8 cellular contexts compared by ENCODE assay signal in the genomic region with DNA sequence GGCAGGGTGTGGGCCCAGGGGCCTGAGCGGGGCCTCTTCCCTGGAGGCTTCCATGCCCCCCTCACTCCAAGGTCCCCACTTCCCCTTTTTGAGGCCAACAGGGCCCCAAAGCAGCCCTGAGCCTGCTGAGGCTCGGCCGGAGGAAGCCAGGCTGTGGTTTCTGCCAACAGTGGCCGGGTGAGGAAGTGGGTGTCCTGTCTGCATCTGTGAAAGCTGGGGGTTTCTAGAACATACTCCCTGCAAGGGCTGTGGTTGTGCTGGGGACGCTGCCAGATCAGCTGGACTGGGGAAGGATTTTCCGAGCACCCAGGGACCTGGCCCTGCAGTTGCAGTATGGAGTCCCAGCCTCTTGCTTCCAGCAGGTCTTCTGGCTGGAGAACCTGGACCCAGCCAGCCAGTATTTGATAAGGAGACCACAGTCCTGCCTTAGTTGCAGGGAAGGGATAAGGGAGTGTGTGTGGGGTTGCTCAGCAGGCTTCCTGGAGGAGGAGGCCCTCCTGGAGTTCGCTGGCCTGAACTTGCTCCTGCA. TPM values are rescaled to one million over a fixed set of nuclear protein-coding genes. Genes with fewer than 3 reads are reported as not detected.
A peak's percentile ranks its signal among the peaks of the same experiment; 100 is the strongest.
DNase-seq lines count a peak whose midpoint lies in the region; ATAC-seq, FAIRE-seq and TF ChIP-seq lines count a peak whose summit lies in the region.

No MANE protein-coding gene starts in this region.

- no peak for TF ChIP-seq POLR2A in vagina (IDR thresholded peaks at IDR 0.05)

- H3K4me3 ChIP-seq in astrocyte (ENCODE audit: insufficient read depth, low read depth, low read length), result no peak overlapping the region
- no peak overlapping the region for H3K4me3 ChIP-seq in vagina

- peak; percentile 98 for DNase-seq in SKM-1 treated with dmso at 0.1 percent for 144 hours (lab: John Stamatoyannopoulos, UW; ENCODE audit: unreplicated experiment)
- DNase-seq in astrocyte (ENCODE audit: low read depth), result peak; percentile 64
- peak; percentile 36 for DNase-seq in midbrain (lab: John Stamatoyannopoulos, UW)
- DNase-seq in vagina (ENCODE audit: extremely low spot score in 2 of 2), result no peak
- DNase-seq in urothelium cell line (ENCODE audit: low spot score), result no peak
- no peak for DNase-seq in NCI-H2171 (lab: John Stamatoyannopoulos, UW)

- intact Hi-C loops in vagina (cut with DNase I), result loop anchor here (5.0 kb wide), 1 partner anchor 290 kb away; no protein-coding TSS in a partner anchor

- ATAC-seq in GM18861 (IDR thresholded peaks at IDR 0.05; ENCODE audit: unreplicated experiment), result peak; percentile 87
- peak; percentile 73 for ATAC-seq in HG02970 (IDR thresholded peaks at IDR 0.05; ENCODE audit: low FRiP score, unreplicated experiment)

- no peaks in the 10 kb centered on the region for H3K9me3 ChIP-seq in astrocyte (ENCODE audit: insufficient read depth, low read depth, low read length)
- no peaks in the 10 kb centered on the region for H3K9me3 ChIP-seq in vagina

- H3K9me3 Mint-ChIP-seq in astrocyte (ENCODE audit: unreplicated experiment), result peaks cover 9% of the 10 kb centered on the region

- no peak overlapping the region for H3K27ac Mint-ChIP-seq in astrocyte (ENCODE audit: unreplicated experiment)

- H3K36me3 ChIP-seq in astrocyte (ENCODE audit: insufficient read depth, low read length) (no peaks in the 10 kb centered on the region), vagina (no peaks in the 10 kb centered on the region)

- H3K4me1 Mint-ChIP-seq in astrocyte (ENCODE audit: low read depth, unreplicated experiment), result peaks cover 15% of the 10 kb centered on the region

- no peaks in the 10 kb centered on the region for H3K79me2 ChIP-seq in astrocyte (ENCODE audit: insufficient read depth, low read length)

- no peak overlapping the region for H2AFZ ChIP-seq in astrocyte (ENCODE audit: low read depth, low read length)

- H3K27ac ChIP-seq in astrocyte (ENCODE audit: low read depth, low read length) (no peak overlapping the region), vagina (peak overlapping the region; percentile 22)

- H3K36me3 Mint-ChIP-seq in astrocyte (ENCODE audit: low read depth, unreplicated experiment), result peaks cover 13% of the 10 kb centered on the region

- no peak overlapping the region for H3K9ac ChIP-seq in astrocyte (ENCODE audit: low read length)

- H3K27me3 ChIP-seq in astrocyte (ENCODE audit: insufficient read depth, low read length) (no peaks in the 10 kb centered on the region), vagina (no peaks in the 10 kb centered on the region)

- H4K20me1 ChIP-seq in astrocyte (ENCODE audit: insufficient read depth, low read length), result peaks cover 76% of the 10 kb centered on the region

- H3K4me1 ChIP-seq in astrocyte (ENCODE audit: insufficient read depth, low read length) (no peaks in the 10 kb centered on the region), vagina (peaks cover 17% of the 10 kb centered on the region)

- FAIRE-seq in astrocyte (lab: Jason Lieb, UNC) (no peak), urothelium cell line (lab: Jason Lieb, UNC) (no peak)

- no peak overlapping the region for H3K4me3 Mint-ChIP-seq in astrocyte (ENCODE audit: unreplicated experiment)

- no peak overlapping the region for H3K4me2 ChIP-seq in astrocyte (ENCODE audit: low read length)

- TF ChIP-seq CTCF in astrocyte (IDR thresholded peaks at IDR 0.05; ENCODE audit: insufficient read depth, low read depth, low read length) (no peak), vagina (IDR thresholded peaks at IDR 0.05) (no peak)

- peaks cover 1% of the 10 kb centered on the region for H3K27me3 Mint-ChIP-seq in astrocyte (ENCODE audit: low read depth, unreplicated experiment)

RNA-seq across cellular contexts. Expression of a gene that starts 15.7 kb away (rescaled TPM):
- 30.3 and 33.7 TPM in 2 replicates for total RNA-seq in astrocyte
- 18.9 TPM for total RNA-seq in vagina

Comparison
In these comparisons a context has a peak if more than half of its experiments do, and no peak if none do; other contexts are left out.
1. DNase-seq: peak in SKM-1 treated with dmso at 0.1 percent for 144 hours (single experiment), astrocyte (single experiment) and midbrain (single experiment); none in vagina (0 of 2), urothelium cell line (single experiment) and NCI-H2171 (single experiment).